In genomic region chr15:48641416-48641815, GRCh38 we compare ENCODE assay signal across 9 cellular contexts. TPM values are rescaled to one million over a fixed set of nuclear protein-coding genes. Genes with fewer than 3 reads are reported as not detected.
A peak's percentile ranks its signal among the peaks of the same experiment; 100 is the strongest.
DNase-seq lines count a peak whose midpoint lies in the region; ATAC-seq and TF ChIP-seq lines count a peak whose summit lies in the region.
"Had no signal": no experiment of that assay in that cellular context is flagged by ENCODE, and none has a peak within 500 bp of the region (broad histone marks: within the 10 kb centered on the region; RNA-seq: fewer than 3 reads in every experiment).

No MANE protein-coding gene starts in this region.

- H3K4me1 Mint-ChIP-seq in chondrocyte (ENCODE audit: low read depth) = peaks cover 58% of the 10 kb centered on the region

- no peak for ATAC-seq in HG03280 (IDR thresholded peaks at IDR 0.05; ENCODE audit: unreplicated experiment)
- no peak for ATAC-seq in GM21526 (IDR thresholded peaks at IDR 0.05; ENCODE audit: low FRiP score, unreplicated experiment)

- H3K27ac Mint-ChIP-seq in chondrocyte (ENCODE audit: unreplicated experiment) = peak overlapping the region; percentile 90

- DNase-seq in GM13976 (ENCODE audit: low spot score) (peak; percentile 26), MV-4-11 (lab: John Stamatoyannopoulos, UW) (peak; percentile 6), chondrocyte (ENCODE audit: low spot score) (no peak), putamen (ENCODE audit: low spot score) (peak; percentile 55), HuH-7 (ENCODE audit: low spot score) (no peak)
- no peak for DNase-seq in activated naive CD4-positive, alpha-beta T cell treated with anti-CD3 and anti-CD28 coated beads, Interleukin-2, amount 50 U/mL, for 16 hours
- DNase-seq: activated CD4-positive, alpha-beta T cell treated with anti-CD3 and anti-CD28 coated beads for 48 hours had no signal

- TF ChIP-seq CTCF in GM13976 (IDR thresholded peaks at IDR 0.05; ENCODE audit: borderline replicate concordance, control extremely low read depth, extremely low read depth, insufficient read depth, missing control alignments) (peak; percentile 16), chondrocyte (IDR thresholded peaks at IDR 0.05) (peak; percentile 79)

- in situ Hi-C loops in GM13976 (cut with MboI; ENCODE audit: low sequenced_read_pairs, unreplicated experiment) = loop anchor here (25.0 kb wide), 1 partner anchor 279 kb away; no protein-coding TSS in a partner anchor

- no peaks in the 10 kb centered on the region for H3K27me3 Mint-ChIP-seq in chondrocyte (ENCODE audit: low read depth)

- no peaks in the 10 kb centered on the region for H3K9me3 Mint-ChIP-seq in chondrocyte (ENCODE audit: low read depth)

- H3K36me3 Mint-ChIP-seq in chondrocyte (ENCODE audit: low read depth) = peaks cover 34% of the 10 kb centered on the region

- H3K4me3 Mint-ChIP-seq in chondrocyte (ENCODE audit: unreplicated experiment) = peak overlapping the region; percentile 73

RNA-seq across cellular contexts. Expression of gene FBN1, which starts 4.1 kb away (rescaled TPM):
- total RNA-seq in chondrocyte = 1,183 to 1,794 TPM (median 1,190 TPM) in 3 replicates

Comparison
In these comparisons a context has a peak if more than half of its experiments do, and no peak if none do; other contexts are left out.
1. DNase-seq: peak in GM13976 (single experiment), MV-4-11 (single experiment) and putamen (single experiment); none in chondrocyte (single experiment), HuH-7 (single experiment) and activated naive CD4-positive, alpha-beta T cell treated with anti-CD3 and anti-CD28 coated beads, Interleukin-2, amount 50 U/mL, for 16 hours (single experiment).